Comparison of ENCODE assay signal across 15 cellular contexts in genomic region chr15:74773731-74774252, GRCh38. TPM values are rescaled to one million over a fixed set of nuclear protein-coding genes. Genes with fewer than 3 reads are reported as not detected.
DNase-seq lines count a peak whose midpoint lies in the region; ATAC-seq lines count a peak whose summit lies in the region.
"Had no signal": no experiment of that assay in that cellular context is flagged by ENCODE, and none has a peak within 500 bp of the region (broad histone marks: within the 10 kb centered on the region; RNA-seq: fewer than 3 reads in every experiment).

No MANE protein-coding gene starts in this region.

- DNase-seq in NCI-H2081 (lab: John Stamatoyannopoulos, UW), result peak; percentile 60 to 64
- DNase-seq in NCI-H2081 treated with DMSO at 0.1 percent for 48 hours (lab: John Stamatoyannopoulos, UW), result no peak
- peak; percentile 61 for DNase-seq in Karpas-422
- no peak for DNase-seq in AG08396 (ENCODE audit: low spot score)
- no peak for DNase-seq in DMS 273 treated with DMSO at 0.1 percent for 48 hours (lab: John Stamatoyannopoulos, UW)
- DNase-seq: activated CD8-positive, alpha-beta memory T cell treated with anti-CD3 and anti-CD28 coated beads, Interleukin-2, amount 50 U/mL, for 48 hours; NCI-H1417 treated with DMSO at 0.1 percent for 48 hours; stimulated activated CD4-positive, alpha-beta T cell treated with anti-CD3 and anti-CD28 coated beads, Interleukin-4, amount 100 ng/mL, for 24 hours had no signal

- H3K4me2 ChIP-seq in Karpas-422 (ENCODE audit: low read depth, low read length, poor library complexity, severe bottlenecking), result peak overlapping the region; percentile 72

- no peak overlapping the region for H3K4me3 Mint-ChIP-seq in activated naive CD8-positive, alpha-beta T cell

- H3K4me1 ChIP-seq in Karpas-422 (ENCODE audit: low read length) (peaks cover 93% of the 10 kb centered on the region), mucosa of rectum (ENCODE audit: control insufficient read depth in 2 of 2, insufficient read depth in 2 of 2, low read length in 2 of 2) (peaks cover 39 to 40% of the 10 kb centered on the region in 2 donors)

- H3K27ac Mint-ChIP-seq in activated naive CD8-positive, alpha-beta T cell, result peak overlapping the region; percentile 38

- no peak overlapping the region for H2AFZ ChIP-seq in Karpas-422 (ENCODE audit: low read length)

- ATAC-seq in HG03342 (IDR thresholded peaks at IDR 0.05; ENCODE audit: unreplicated experiment), result no peak

- peak overlapping the region; percentile 73 for H3K9ac ChIP-seq in Karpas-422 (ENCODE audit: low read length)
- peak overlapping the region; percentile 30 to 41 for H3K9ac ChIP-seq in mucosa of rectum (ENCODE audit: low read depth in 1 of 2, low read length in 2 of 2)

- 0 out of 2 replicates have a peak, but pooled peaks cover 3% of the 10 kb centered on the region for H3K79me2 ChIP-seq in Karpas-422 (ENCODE audit: low read length)

- no peaks in the 10 kb centered on the region for H3K36me3 Mint-ChIP-seq in activated naive CD8-positive, alpha-beta T cell

- H3K9me3 Mint-ChIP-seq in activated naive CD8-positive, alpha-beta T cell (ENCODE audit: low read depth), result no peaks in the 10 kb centered on the region

- no peaks in the 10 kb centered on the region for H3K36me3 ChIP-seq in Karpas-422 (ENCODE audit: insufficient read depth, low read length)
- H3K36me3 ChIP-seq in mucosa of rectum (ENCODE audit: control insufficient read depth in 2 of 2, insufficient read depth in 2 of 2, low read length in 2 of 2), result no peaks in the 10 kb centered on the region
- H3K36me3 ChIP-seq: neutrophil had no signal

- H3K27ac ChIP-seq in Karpas-422 (ENCODE audit: low read length) (peak overlapping the region; percentile 100), mucosa of rectum (ENCODE audit: low read depth in 2 of 2, low read length in 2 of 2) (peak overlapping the region; percentile 16 to 58)
- H3K27ac ChIP-seq: SK-N-MC had no signal

- H3K27me3 ChIP-seq in Karpas-422 (ENCODE audit: low read length) (no peaks in the 10 kb centered on the region), mucosa of rectum (ENCODE audit: control insufficient read depth in 2 of 2, insufficient read depth in 2 of 2, low read length in 2 of 2) (peaks cover 0 to 3% of the 10 kb centered on the region in 2 donors)

- H4K20me1 ChIP-seq in Karpas-422 (ENCODE audit: insufficient read depth, low read depth, low read length), result no peaks in the 10 kb centered on the region; the same call in 1 of the 2 replicates

- H3K4me1 Mint-ChIP-seq in activated naive CD8-positive, alpha-beta T cell (ENCODE audit: low read depth), result peaks cover 61% of the 10 kb centered on the region

- no peaks in the 10 kb centered on the region for H3K9me3 ChIP-seq in Karpas-422 (ENCODE audit: low read length)
- no peaks in the 10 kb centered on the region for H3K9me3 ChIP-seq in mucosa of rectum (ENCODE audit: control insufficient read depth in 2 of 2, low read length in 2 of 2)
- H3K9me3 ChIP-seq: neutrophil had no signal

- H3K9me2 ChIP-seq in Karpas-422 (replicated peaks; ENCODE audit: insufficient read depth, low read length), result no peaks in the 10 kb centered on the region

- H3K27me3 Mint-ChIP-seq in activated naive CD8-positive, alpha-beta T cell, result no peaks in the 10 kb centered on the region

- H3K4me3 ChIP-seq in Karpas-422 (ENCODE audit: low read length) (peak overlapping the region; percentile 48), mucosa of rectum (ENCODE audit: low read length in 2 of 2) (no peak overlapping the region)
- H3K4me3 ChIP-seq: SK-N-MC had no signal

RNA-seq across cellular contexts. Expression of gene CSK, which starts 8.1 kb away (rescaled TPM):
- 172 and 306 TPM in 2 replicates for total RNA-seq in Karpas-422 (2014; rRNA removed; shearing (Covaris generic); ENCODE audit: low replicate concordance)

RNA-seq across cellular contexts. Expression of gene CYP1A2, which starts 25.1 kb away (rescaled TPM):
- total RNA-seq in Karpas-422 (2014; rRNA removed; shearing (Covaris generic); ENCODE audit: low replicate concordance), result not detected in 2 replicates
- total RNA-seq: A172 had no signal

RNA-seq across cellular contexts. Expression of gene LMAN1L, which starts 38.8 kb away (rescaled TPM):
- total RNA-seq in Karpas-422 (2014; rRNA removed; shearing (Covaris generic); ENCODE audit: low replicate concordance), result 3.3 and 4.3 TPM in 2 replicates
- total RNA-seq: A172, dermis microvascular lymphatic vessel endothelial cell had no signal

RNA-seq across cellular contexts. Expression of gene CYP1A1, which starts 48.5 kb away (rescaled TPM):
- not detected in 2 replicates for total RNA-seq in Karpas-422 (2014; rRNA removed; shearing (Covaris generic); ENCODE audit: low replicate concordance)

RNA-seq across cellular contexts. Expression of gene CPLX3, which starts 52.6 kb away (rescaled TPM):
- 5.2 and 7.3 TPM in 2 replicates for total RNA-seq in Karpas-422 (2014; rRNA removed; shearing (Covaris generic); ENCODE audit: low replicate concordance)
- total RNA-seq: A172, dermis microvascular lymphatic vessel endothelial cell had no signal

Comparison
In these comparisons a context has a peak if more than half of its experiments do, and no peak if none do; other contexts are left out.
1. DNase-seq: peak in NCI-H2081 (2 of 2) and Karpas-422 (single experiment); none in NCI-H2081 treated with DMSO at 0.1 percent for 48 hours (single experiment), AG08396 (single experiment) and DMS 273 treated with DMSO at 0.1 percent for 48 hours (single experiment).